ENCODE assay signal across 7 cellular contexts in the genomic region with DNA sequence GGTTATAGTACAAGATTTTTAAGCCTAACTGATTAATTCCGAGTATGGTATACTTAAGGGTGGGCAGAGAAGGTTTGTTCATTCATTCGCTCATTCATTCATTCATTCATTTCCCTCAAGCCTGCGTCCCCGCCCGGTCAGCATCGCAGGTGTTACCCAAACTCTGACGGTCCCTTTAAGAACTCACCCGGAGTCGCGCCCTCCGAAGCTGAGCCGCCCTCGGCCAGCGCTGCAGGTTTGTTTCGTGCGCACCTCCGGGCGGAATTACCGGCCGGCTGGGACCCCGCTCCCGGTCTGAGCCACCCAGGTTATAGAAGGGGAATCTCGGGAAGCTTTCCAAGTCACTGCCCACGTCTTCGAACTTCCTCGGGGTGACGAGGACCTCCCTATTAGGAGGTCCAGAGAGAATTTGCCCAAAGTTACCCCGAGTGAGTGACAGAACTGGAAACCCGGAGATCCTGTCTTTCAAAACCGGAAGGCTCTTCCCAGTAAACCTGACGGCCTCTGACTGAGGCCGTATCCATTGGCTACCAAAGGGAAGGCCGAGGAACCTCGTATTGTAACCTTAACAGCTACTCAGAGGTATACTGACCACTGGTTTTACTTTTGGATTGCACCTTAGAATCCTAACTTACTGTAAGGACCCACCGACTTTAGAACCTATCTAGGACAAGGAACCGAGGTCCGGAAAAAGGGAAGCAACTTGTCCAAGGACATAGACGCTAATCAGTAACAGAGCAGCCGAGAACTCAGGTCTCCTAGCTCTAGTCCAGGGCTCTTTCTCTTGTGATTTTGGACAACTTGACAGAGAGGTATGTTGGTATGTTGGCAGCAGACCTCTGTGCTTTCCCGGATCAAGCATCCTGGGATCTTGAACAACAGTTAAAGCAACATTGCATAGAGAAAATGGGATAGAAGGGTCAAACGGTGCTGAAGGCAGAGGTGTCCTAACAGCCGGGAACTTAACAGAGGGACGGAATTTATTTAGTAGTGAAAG. TPM values are rescaled to one million over a fixed set of nuclear protein-coding genes. Genes with fewer than 3 reads are reported as not detected.
A peak's percentile ranks its signal among the peaks of the same experiment; 100 is the strongest.
DNase-seq lines count a peak whose midpoint lies in the region; ATAC-seq, FAIRE-seq and TF ChIP-seq lines count a peak whose summit lies in the region.

No MANE protein-coding gene starts in this region.

- H3K9me3 ChIP-seq in small intestine (ENCODE audit: control insufficient read depth, low read depth), result no peaks in the 10 kb centered on the region

- 2 to 9% (median 6%) methylated on average over 43 of the region's 43 CpGs for WGBS in small intestine, 3 donors

- H3K27ac ChIP-seq in brain microvascular endothelial cell, result peak overlapping the region; percentile 96
- H3K27ac ChIP-seq in small intestine (ENCODE audit: low read depth in 1 of 2, low read length in 1 of 2), result peak overlapping the region; percentile 77 to 89

- no peak for TF ChIP-seq POLR2A in GM12892 (IDR thresholded peaks at IDR 0.05; ENCODE audit: low read depth, low read length)

- DNase-seq in GM12892 (ENCODE audit: insufficient read length) (peak; percentile 28), SK-N-DZ (ENCODE audit: low spot score) (peak; percentile 33), brain microvascular endothelial cell (no peak), iris pigment epithelial cell (ENCODE audit: low read depth) (peak; percentile 39), small intestine (peak; percentile 85)

- H3K4me1 ChIP-seq in small intestine (ENCODE audit: control insufficient read depth in 2 of 2, insufficient read depth in 1 of 2, low read depth in 1 of 2, low read length in 1 of 2), result no peaks in the 10 kb centered on the region

- no peak for TF ChIP-seq CTCF in brain microvascular endothelial cell (IDR thresholded peaks at IDR 0.05; ENCODE audit: low read depth, low read length, missing control alignments)

- ATAC-seq in HG03558 (IDR thresholded peaks at IDR 0.05; ENCODE audit: extremely low read depth, unreplicated experiment), result peak; percentile 20
- ATAC-seq in GM18498 (IDR thresholded peaks at IDR 0.05; ENCODE audit: unreplicated experiment), result no peak

- peaks cover 18% of the 10 kb centered on the region for H3K36me3 ChIP-seq in brain microvascular endothelial cell (replicated peaks)
- no peaks in the 10 kb centered on the region for H3K36me3 ChIP-seq in small intestine (ENCODE audit: control insufficient read depth in 2 of 2, insufficient read depth in 2 of 2, low read length in 2 of 2)

- in situ Hi-C loops in brain microvascular endothelial cell (cut with HindIII; ENCODE audit: low pct_ligation_motif_present, low sequenced_read_pairs), result loop anchor here (25.0 kb wide), 1 partner anchor 213 kb away; no protein-coding TSS in a partner anchor

- peak overlapping the region; percentile 88 for H3K4me3 ChIP-seq in brain microvascular endothelial cell (ENCODE audit: low read depth, low read length)
- peak overlapping the region; percentile 78 to 93 for H3K4me3 ChIP-seq in small intestine (ENCODE audit: low read depth in 1 of 2, low read length in 2 of 2)

- H3K27me3 ChIP-seq in brain microvascular endothelial cell (replicated peaks) (no peaks in the 10 kb centered on the region), small intestine (ENCODE audit: control insufficient read depth in 2 of 2, insufficient read depth in 2 of 2, low read length in 2 of 2) (no peaks in the 10 kb centered on the region)

- FAIRE-seq in GM12892 (lab: Jason Lieb, UNC) (peak; percentile 24), small intestine (lab: Jason Lieb, UNC) (no peak)

RNA-seq across cellular contexts. Expression of a gene that starts 0.7 kb away (rescaled TPM):
- 35.1 TPM for polyA plus RNA-seq in GM12892 (2012; ENCODE audit: missing spikeins)
- 20.7 and 29.1 TPM in 2 replicates for polyA plus RNA-seq in SK-N-DZ (2014; cell fraction: cytosol; rRNA removed)
- polyA plus RNA-seq in SK-N-DZ (2014; cell fraction: nucleus; rRNA removed), result 73.4 and 184 TPM in 2 replicates
- 10 to 100 TPM; 25.5 to 51.0 (median 28.4) TPM for polyA plus RNA-seq in small intestine
